ENCODE assay signal across 1 cellular context in genomic region chr2:54570925-54571694, GRCh38.
TF ChIP-seq lines count a peak whose summit lies in the region.

No MANE protein-coding gene starts in this region.

TF ChIP-seq in HepG2, 621 proteins besides CTCF, POLR2A, EP300 and RAD21 (continued from another document):
- no peak for TF ChIP-seq KIAA2018 (CRISPR knock-in tag; IDR thresholded peaks at IDR 0.05; ENCODE audit: borderline replicate concordance)
- no peak for TF ChIP-seq KLF13 (CRISPR knock-in tag; IDR thresholded peaks at IDR 0.05)
- 0 out of 2 replicates have a peak, but pooled peaks have one; percentile 12 for TF ChIP-seq STAG1 (CRISPR knock-in tag; IDR thresholded peaks at IDR 0.05)
- no peak for TF ChIP-seq HOXA9 (CRISPR knock-in tag; IDR thresholded peaks at IDR 0.05; ENCODE audit: borderline replicate concordance)
- no peak for TF ChIP-seq PCBP1 (IDR thresholded peaks at IDR 0.05; ENCODE audit: borderline replicate concordance, low read depth, low read length)
- 0 out of 2 replicates have a peak, but pooled peaks have one; percentile 46 for TF ChIP-seq NCOR1 (IDR thresholded peaks at IDR 0.05; ENCODE audit: borderline replicate concordance, low read length)
- TF ChIP-seq, protein P1, sequence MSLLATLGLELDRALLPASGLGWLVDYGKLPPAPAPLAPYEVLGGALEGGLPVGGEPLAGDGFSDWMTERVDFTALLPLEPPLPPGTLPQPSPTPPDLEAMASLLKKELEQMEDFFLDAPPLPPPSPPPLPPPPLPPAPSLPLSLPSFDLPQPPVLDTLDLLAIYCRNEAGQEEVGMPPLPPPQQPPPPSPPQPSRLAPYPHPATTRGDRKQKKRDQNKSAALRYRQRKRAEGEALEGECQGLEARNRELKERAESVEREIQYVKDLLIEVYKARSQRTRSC (CRISPR knock-in tag; IDR thresholded peaks at IDR 0.05; ENCODE audit: low read depth) = no peak
- TF ChIP-seq PTBP1 (IDR thresholded peaks at IDR 0.05; ENCODE audit: low read depth, low read length, poor library complexity, severe bottlenecking) = no peak
